ENCODE assay signal across 1 cellular context in the genomic region with DNA sequence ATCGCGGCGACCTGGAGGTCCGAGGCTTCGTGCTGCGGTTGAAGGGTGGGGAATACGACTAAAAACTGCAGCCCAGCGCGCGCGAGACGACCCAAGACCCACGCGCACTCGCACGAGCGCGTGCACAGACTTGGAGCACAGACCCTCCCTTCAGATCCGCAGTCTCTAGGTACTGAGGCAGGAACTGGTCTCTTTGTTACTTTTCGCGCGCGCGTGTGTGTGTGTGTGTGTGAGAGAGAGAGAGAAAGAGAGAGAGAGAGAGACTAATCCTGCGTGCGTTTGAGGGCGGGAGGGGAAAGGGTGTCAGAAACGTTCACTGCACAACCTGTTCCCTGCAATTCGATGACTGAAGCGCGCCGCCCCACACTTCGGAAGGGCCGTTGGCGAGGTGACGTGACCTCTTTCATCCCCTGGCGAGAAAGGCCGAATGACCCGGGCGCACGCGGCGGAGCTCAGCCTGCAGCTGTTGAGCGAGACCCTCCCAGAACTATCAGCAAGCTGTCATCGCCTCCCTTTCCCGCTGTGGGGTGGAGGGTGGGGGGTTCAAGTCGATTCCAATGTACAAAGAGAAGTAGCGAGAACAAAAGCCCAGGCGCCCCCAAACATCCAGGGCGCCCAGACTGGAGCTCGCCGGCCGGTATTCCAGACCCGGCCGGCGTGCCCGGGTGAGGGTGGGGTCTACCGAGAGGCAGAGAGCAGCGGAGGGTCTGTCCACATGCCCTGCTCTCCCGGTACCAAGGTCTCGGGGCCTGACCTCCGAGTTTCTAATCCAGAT.
TF ChIP-seq lines count a peak whose summit lies in the region.

No MANE protein-coding gene starts in this region.

TF ChIP-seq in K562, 482 proteins besides CTCF, POLR2A, EP300 and RAD21 (continued from another document):
- TF ChIP-seq POLR3A (IDR thresholded peaks at IDR 0.05; ENCODE audit: borderline replicate concordance, extremely low read depth, insufficient read depth, insufficient read length) (no peak), SP1 (CRISPR knock-in tag; IDR thresholded peaks at IDR 0.05) (0 out of 2 replicates have a peak, but pooled peaks have one; percentile 31), ZFPM2 (CRISPR knock-in tag; IDR thresholded peaks at IDR 0.05) (no peak), ZFP36 (IDR thresholded peaks at IDR 0.05; ENCODE audit: low read depth, low read length, partially characterized antibody) (no peak), MED1 (CRISPR knock-in tag; IDR thresholded peaks at IDR 0.05; ENCODE audit: borderline replicate concordance) (no peak), KAT8 (IDR thresholded peaks at IDR 0.05; ENCODE audit: low read depth) (no peak), NR3C1 (CRISPR knock-in tag; IDR thresholded peaks at IDR 0.05) (no peak; the same call in 1 of the 2 replicates), HDAC2 (IDR thresholded peaks at IDR 0.05) (peak; percentile 56; the same call in 1 of the 2 replicates)
- TF ChIP-seq, protein P1, sequence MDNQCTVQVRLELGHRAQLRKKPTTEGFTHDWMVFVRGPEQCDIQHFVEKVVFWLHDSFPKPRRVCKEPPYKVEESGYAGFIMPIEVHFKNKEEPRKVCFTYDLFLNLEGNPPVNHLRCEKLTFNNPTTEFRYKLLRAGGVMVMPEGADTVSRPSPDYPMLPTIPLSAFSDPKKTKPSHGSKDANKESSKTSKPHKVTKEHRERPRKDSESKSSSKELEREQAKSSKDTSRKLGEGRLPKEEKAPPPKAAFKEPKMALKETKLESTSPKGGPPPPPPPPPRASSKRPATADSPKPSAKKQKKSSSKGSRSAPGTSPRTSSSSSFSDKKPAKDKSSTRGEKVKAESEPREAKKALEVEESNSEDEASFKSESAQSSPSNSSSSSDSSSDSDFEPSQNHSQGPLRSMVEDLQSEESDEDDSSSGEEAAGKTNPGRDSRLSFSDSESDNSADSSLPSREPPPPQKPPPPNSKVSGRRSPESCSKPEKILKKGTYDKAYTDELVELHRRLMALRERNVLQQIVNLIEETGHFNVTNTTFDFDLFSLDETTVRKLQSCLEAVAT (IDR thresholded peaks at IDR 0.05) = peak in 1 of 2 experiments; percentile 52; a peak in 1 of 4 replicates
- TF ChIP-seq, protein P2, sequence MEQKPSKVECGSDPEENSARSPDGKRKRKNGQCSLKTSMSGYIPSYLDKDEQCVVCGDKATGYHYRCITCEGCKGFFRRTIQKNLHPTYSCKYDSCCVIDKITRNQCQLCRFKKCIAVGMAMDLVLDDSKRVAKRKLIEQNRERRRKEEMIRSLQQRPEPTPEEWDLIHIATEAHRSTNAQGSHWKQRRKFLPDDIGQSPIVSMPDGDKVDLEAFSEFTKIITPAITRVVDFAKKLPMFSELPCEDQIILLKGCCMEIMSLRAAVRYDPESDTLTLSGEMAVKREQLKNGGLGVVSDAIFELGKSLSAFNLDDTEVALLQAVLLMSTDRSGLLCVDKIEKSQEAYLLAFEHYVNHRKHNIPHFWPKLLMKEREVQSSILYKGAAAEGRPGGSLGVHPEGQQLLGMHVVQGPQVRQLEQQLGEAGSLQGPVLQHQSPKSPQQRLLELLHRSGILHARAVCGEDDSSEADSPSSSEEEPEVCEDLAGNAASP (IDR thresholded peaks at IDR 0.05) = no peak
